ENCODE assay signal across 8 cellular contexts in genomic region chr2:28610583-28611201, GRCh38.
DNase-seq lines count a peak whose midpoint lies in the region; ATAC-seq, FAIRE-seq and TF ChIP-seq lines count a peak whose summit lies in the region.
"Had no signal": no experiment of that assay in that cellular context is flagged by ENCODE, and none has a peak within 500 bp of the region (broad histone marks: within the 10 kb centered on the region; RNA-seq: fewer than 3 reads in every experiment).

No MANE protein-coding gene starts in this region.

- RAD21 ChIA-PET in HCT116 (lab: Charles Lee; ENCODE audit: low non-redundant PET in 1 of 2, low total read pairs in 2 of 2, uncharacterized antibody in 2 of 2, unreplicated experiment in 2 of 2) = no interaction called here

- peak overlapping the region; percentile 76 for H3K4me2 ChIP-seq in HCT116 (ENCODE audit: low read length)

- H3K4me1 Mint-ChIP-seq in T-helper 2 cell treated with Interferon-gamma antibody and Interleukin-4, amounts not matched to agents 5 μg/mL and 100 μg/mL, for 36 hours (ENCODE audit: low read depth) = peaks cover 31% of the 10 kb centered on the region

- peak overlapping the region; percentile 54 for H3K4me3 Mint-ChIP-seq in T-helper 2 cell treated with Interferon-gamma antibody and Interleukin-4, amounts not matched to agents 5 μg/mL and 100 μg/mL, for 36 hours

- H3K79me2 ChIP-seq in HCT116 (ENCODE audit: insufficient read depth, low read length) = no peaks in the 10 kb centered on the region

- H2AFZ ChIP-seq in HCT116 (ENCODE audit: low read depth, low read length, poor library complexity, severe bottlenecking) = peak overlapping the region; percentile 91

- peak overlapping the region in 1 of 2 experiments; percentile 42; a peak in 2 of 4 replicates for H3K4me3 ChIP-seq in HCT116 (replicated peaks in 1 of 2; ENCODE audit: low read depth in 1 of 2, low read length in 2 of 2)
- H3K4me3 ChIP-seq in fibroblast of pulmonary artery (replicated peaks; ENCODE audit: low read depth, low read length) = no peak overlapping the region
- no peak overlapping the region for H3K4me3 ChIP-seq in H7 (ENCODE audit: insufficient read depth, low read depth, low read length)
- H3K4me3 ChIP-seq: heart right ventricle had no signal

- peaks cover 14 to 38% of the 10 kb centered on the region in 2 experiments for H3K4me1 ChIP-seq in HCT116 (ENCODE audit: control insufficient read depth in 1 of 2, insufficient read depth in 2 of 2, low read length in 2 of 2)

- no peaks in the 10 kb centered on the region for H3K9me3 Mint-ChIP-seq in T-helper 2 cell treated with Interferon-gamma antibody and Interleukin-4, amounts not matched to agents 5 μg/mL and 100 μg/mL, for 36 hours

- no peaks in the 10 kb centered on the region for H4K20me1 ChIP-seq in HCT116 (ENCODE audit: insufficient read depth)

- H3K9me3 ChIP-seq in HCT116 (ENCODE audit: control insufficient read depth in 1 of 2, insufficient read depth in 1 of 2, low read depth in 1 of 2, low read length in 2 of 2) = no peaks in the 10 kb centered on the region
- H3K9me3 ChIP-seq: heart right ventricle had no signal

- H3K9me2 ChIP-seq in HCT116 (ENCODE audit: insufficient read depth) = no peaks in the 10 kb centered on the region

- H3K27me3 ChIP-seq in HCT116 (ENCODE audit: insufficient read depth, low read length) (no peaks in the 10 kb centered on the region), H7 (ENCODE audit: control insufficient read depth, insufficient read depth, low read length) (no peaks in the 10 kb centered on the region)
- H3K27me3 ChIP-seq: heart right ventricle had no signal

- 0 out of 2 replicates have a peak overlapping the region, but pooled peaks have one; percentile 18 for H3K9ac ChIP-seq in HCT116 (ENCODE audit: low read length)

- peak; percentile 86 for DNase-seq in HCT116 (ENCODE audit: low read depth, low spot score)
- peak; percentile 58 for DNase-seq in T-helper 2 cell treated with Interferon-gamma antibody and Interleukin-4, amounts not matched to agents 5 μg/mL and 100 μg/mL, for 36 hours (ENCODE audit: low spot score)
- DNase-seq in fibroblast of pulmonary artery (ENCODE audit: low read depth) = peak; percentile 80
- peak; percentile 35 for DNase-seq in stimulated activated CD8-positive, alpha-beta memory T cell treated with anti-CD3 and anti-CD28 coated beads, Interleukin-4, amount 100 ng/mL, for 24 hours (ENCODE audit: low read depth)
- no peak for DNase-seq in H7
- no peak for DNase-seq in frontal cortex (ENCODE audit: low spot score in 2 of 2)
- DNase-seq: heart right ventricle had no signal

- TF ChIP-seq POLR2A in HCT116 (IDR thresholded peaks at IDR 0.05; ENCODE audit: borderline replicate concordance, extremely low read depth, insufficient read depth, insufficient read length) = no peak

- no TSS peak for BruUV-seq in HCT116 (replicated peaks; lab: Mats Ljungman, UMichigan)

- no peak for TF ChIP-seq CTCF in HCT116 (IDR thresholded peaks at IDR 0.05 in 2 of 3, conservative IDR thresholded peaks at IDR 0.05 in 1 of 3; ENCODE audit: borderline replicate concordance in 1 of 3, insufficient read depth in 1 of 3, low read depth in 2 of 3, low read length in 2 of 3)
- TF ChIP-seq CTCF in fibroblast of pulmonary artery (IDR thresholded peaks at IDR 0.05; ENCODE audit: low read length, missing control alignments) = no peak

- TF ChIP-seq RAD21 in HCT116 (IDR thresholded peaks at IDR 0.05; ENCODE audit: low read depth) = no peak

- ATAC-seq in HCT116 (peak; percentile 97), GM21737 (IDR thresholded peaks at IDR 0.05; ENCODE audit: unreplicated experiment) (no peak)

- POLR2A ChIA-PET in HCT116 (lab: Charles Lee) = interaction anchor here (1.1 to 2.1 kb wide), 2 partner anchors 11 to 16 kb away, joined by 3 to 6 read pairs; no protein-coding TSS in a partner anchor

- CTCF ChIA-PET in HCT116 (lab: Charles Lee) = interaction anchor here (0.9 to 1.1 kb wide), 2 partner anchors 10 to 16 kb away, joined by 3 to 6 read pairs; no protein-coding TSS in a partner anchor

- peak overlapping the region; percentile 21 for H3K27ac ChIP-seq in HCT116 (ENCODE audit: low read depth, low read length)
- H3K27ac ChIP-seq: heart right ventricle had no signal

- H3K36me3 Mint-ChIP-seq in T-helper 2 cell treated with Interferon-gamma antibody and Interleukin-4, amounts not matched to agents 5 μg/mL and 100 μg/mL, for 36 hours (ENCODE audit: low read depth) = peaks cover 18% of the 10 kb centered on the region

- no peaks in the 10 kb centered on the region for H3K27me3 Mint-ChIP-seq in T-helper 2 cell treated with Interferon-gamma antibody and Interleukin-4, amounts not matched to agents 5 μg/mL and 100 μg/mL, for 36 hours (ENCODE audit: low read depth)

- intact Hi-C loops in HCT116 (cut with micrococcal nuclease) = no loop called here

- no peak for FAIRE-seq in frontal cortex (lab: Jason Lieb, UNC)

- H3K36me3 ChIP-seq in HCT116 (ENCODE audit: control insufficient read depth in 1 of 2, insufficient read depth in 2 of 2, low read length in 2 of 2) (no peaks in the 10 kb centered on the region), H7 (replicated peaks; ENCODE audit: control insufficient read depth, insufficient read depth, low read length) (no peaks in the 10 kb centered on the region)

- peak overlapping the region; percentile 26 for H3K27ac Mint-ChIP-seq in T-helper 2 cell treated with Interferon-gamma antibody and Interleukin-4, amounts not matched to agents 5 μg/mL and 100 μg/mL, for 36 hours

TF ChIP-seq in HCT116, 20 proteins besides CTCF, POLR2A, EP300 and RAD21 (continues in another document):
- TF ChIP-seq YY1 (IDR thresholded peaks at IDR 0.05; ENCODE audit: extremely low read depth, insufficient replicate concordance, low read depth, low read length) = peak; percentile 33
- peak; percentile 87 for TF ChIP-seq SP1 (IDR thresholded peaks at IDR 0.05; ENCODE audit: low read depth)
- no peak for TF ChIP-seq ZBTB33 (IDR thresholded peaks at IDR 0.05; ENCODE audit: extremely low read depth, insufficient replicate concordance, low read length)
- TF ChIP-seq, protein P1, sequence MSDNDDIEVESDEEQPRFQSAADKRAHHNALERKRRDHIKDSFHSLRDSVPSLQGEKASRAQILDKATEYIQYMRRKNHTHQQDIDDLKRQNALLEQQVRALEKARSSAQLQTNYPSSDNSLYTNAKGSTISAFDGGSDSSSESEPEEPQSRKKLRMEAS (IDR thresholded peaks at IDR 0.05) = peak; percentile 64
- TF ChIP-seq ZFX (IDR thresholded peaks at IDR 0.05) = no peak
- no peak for TF ChIP-seq EGR1 (IDR thresholded peaks at IDR 0.05; ENCODE audit: low read depth)
- TF ChIP-seq SRF (IDR thresholded peaks at IDR 0.05; ENCODE audit: low read depth) = 0 out of 2 replicates have a peak, but pooled peaks have one; percentile 12
- TF ChIP-seq SIN3A (IDR thresholded peaks at IDR 0.05; ENCODE audit: low read depth) = no peak
- TF ChIP-seq, protein P2, sequence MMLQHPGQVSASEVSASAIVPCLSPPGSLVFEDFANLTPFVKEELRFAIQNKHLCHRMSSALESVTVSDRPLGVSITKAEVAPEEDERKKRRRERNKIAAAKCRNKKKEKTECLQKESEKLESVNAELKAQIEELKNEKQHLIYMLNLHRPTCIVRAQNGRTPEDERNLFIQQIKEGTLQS (IDR thresholded peaks at IDR 0.05) = no peak
- TF ChIP-seq REST (IDR thresholded peaks at IDR 0.05; ENCODE audit: low read depth) = no peak
- TF ChIP-seq POLR2AphosphoS5 (IDR thresholded peaks at IDR 0.05; ENCODE audit: low read depth, low read length) = peak; percentile 61; the same call in 1 of the 2 replicates
- TF ChIP-seq JUND (IDR thresholded peaks at IDR 0.05) = peak; percentile 96
- TF ChIP-seq ZNF274 (IDR thresholded peaks at IDR 0.05; ENCODE audit: low read depth, low read length) = no peak
- TF ChIP-seq FOSL1 (IDR thresholded peaks at IDR 0.05; ENCODE audit: low read depth) = peak; percentile 96
- TF ChIP-seq TCF7L2 (IDR thresholded peaks at IDR 0.05; ENCODE audit: borderline replicate concordance, extremely low read depth, insufficient read depth, insufficient read length) = peak; percentile 74

Comparison
In these comparisons a context has a peak if more than half of its experiments do, and no peak if none do; other contexts are left out.
1. DNase-seq: peak in HCT116 (single experiment), T-helper 2 cell treated with Interferon-gamma antibody and Interleukin-4, amounts not matched to agents 5 μg/mL and 100 μg/mL, for 36 hours (single experiment), fibroblast of pulmonary artery (single experiment) and stimulated activated CD8-positive, alpha-beta memory T cell treated with anti-CD3 and anti-CD28 coated beads, Interleukin-4, amount 100 ng/mL, for 24 hours (single experiment); none in H7 (single experiment) and frontal cortex (0 of 2).